ENCODE assay signal across 19 cellular contexts in genomic region chr3:17442332-17443049, GRCh38.
DNase-seq lines count a peak whose midpoint lies in the region; ATAC-seq and TF ChIP-seq lines count a peak whose summit lies in the region.
"Had no signal": no experiment of that assay in that cellular context is flagged by ENCODE, and none has a peak within 500 bp of the region (broad histone marks: within the 10 kb centered on the region; RNA-seq: fewer than 3 reads in every experiment).

No MANE protein-coding gene starts in this region.

- 83 to 95% methylated on average over 3 of the region's 3 CpGs for WGBS in GM23248 (ENCODE audit: low coverage in 1 of 2, low lambda C conversion rate in 2 of 2, missing lambda C conversion rate in 2 of 2), 2 experiments
- WGBS in lower leg skin, 2 donors = 82 to 87% methylated on average over 3 of the region's 3 CpGs

- H3K27me3 Mint-ChIP-seq in WTC11 (ENCODE audit: low read depth) = no peaks in the 10 kb centered on the region
- H3K27me3 Mint-ChIP-seq: CD4-positive, CD25-positive, alpha-beta regulatory T cell had no signal

- in situ Hi-C loops in GM23248 (cut with MboI) = no loop called here

- TF ChIP-seq CTCF in WTC11 (IDR thresholded peaks at IDR 0.05) (no peak), fibroblast of the aortic adventitia (IDR thresholded peaks at IDR 0.05; ENCODE audit: insufficient read depth, low read length) (no peak), osteoblast (IDR thresholded peaks at IDR 0.05; ENCODE audit: extremely low read depth, low read depth, low read length) (no peak), lower leg skin (IDR thresholded peaks at IDR 0.05) (no peak)

- H3K4me3 ChIP-seq in GM23248 (no peak overlapping the region), fibroblast of the aortic adventitia (ENCODE audit: low read depth, low read length) (no peak overlapping the region), osteoblast (ENCODE audit: insufficient read depth, low read length) (no peak overlapping the region), lower leg skin (ENCODE audit: low read depth, poor library complexity, severe bottlenecking) (no peak overlapping the region)

- H3K36me3 Mint-ChIP-seq in WTC11 = peaks cover 6% of the 10 kb centered on the region

- no peak for ATAC-seq in WTC11
- ATAC-seq: esophagus mucosa, natural killer cell had no signal

- H3K9me3 ChIP-seq in GM23248 (ENCODE audit: low read depth) (no peaks in the 10 kb centered on the region), osteoblast (ENCODE audit: low read depth, low read length) (no peaks in the 10 kb centered on the region)

- no peak overlapping the region for H3K27ac Mint-ChIP-seq in WTC11
- H3K27ac Mint-ChIP-seq: CD4-positive, CD25-positive, alpha-beta regulatory T cell; natural killer cell had no signal

- H3K27ac ChIP-seq in GM23248 = no peak overlapping the region
- H3K27ac ChIP-seq in osteoblast (ENCODE audit: low read depth, low read length) = no peak overlapping the region
- H3K27ac ChIP-seq: parathyroid adenoma had no signal

- CTCF ChIA-PET in WTC11 (lab: Charles Lee) = no interaction called here

- H2AFZ ChIP-seq in GM23248 = no peak overlapping the region
- H2AFZ ChIP-seq in osteoblast (ENCODE audit: low read length) = peak overlapping the region; percentile 52
- H2AFZ ChIP-seq: parathyroid adenoma had no signal

- intact Hi-C loops in lower leg skin (cut with DNase I; ENCODE audit: low total_unique reads) = no loop called here

- H3K9ac ChIP-seq in GM23248 = no peak overlapping the region
- H3K9ac ChIP-seq: parathyroid adenoma had no signal

- no peak overlapping the region for H3K4me3 Mint-ChIP-seq in WTC11
- H3K4me3 Mint-ChIP-seq: CD4-positive, CD25-positive, alpha-beta regulatory T cell; natural killer cell had no signal

- no peaks in the 10 kb centered on the region for H3F3A ChIP-seq in GM23248 (ENCODE audit: insufficient read depth)

- no peaks in the 10 kb centered on the region for H3K79me2 ChIP-seq in GM23248 (ENCODE audit: insufficient read depth)
- no peaks in the 10 kb centered on the region for H3K79me2 ChIP-seq in osteoblast (ENCODE audit: insufficient read depth, low read length)
- H3K79me2 ChIP-seq: parathyroid adenoma had no signal

- POLR2A ChIA-PET in WTC11 (lab: Charles Lee) = no interaction called here

- no peak for TF ChIP-seq POLR2A in lower leg skin (IDR thresholded peaks at IDR 0.05)

- no peaks in the 10 kb centered on the region for H4K20me1 ChIP-seq in GM23248 (ENCODE audit: insufficient read depth)
- H4K20me1 ChIP-seq in osteoblast (ENCODE audit: insufficient read depth, low read length) = no peaks in the 10 kb centered on the region

- no peaks in the 10 kb centered on the region for H3K36me3 ChIP-seq in GM23248 (ENCODE audit: low read depth)
- H3K36me3 ChIP-seq in osteoblast (ENCODE audit: insufficient read depth, low read length) = no peaks in the 10 kb centered on the region

- H3K9me2 ChIP-seq in GM23248 (ENCODE audit: insufficient read depth) = no peaks in the 10 kb centered on the region

- H3K4me1 ChIP-seq in GM23248 (ENCODE audit: insufficient read depth) (no peaks in the 10 kb centered on the region), osteoblast (ENCODE audit: insufficient read depth, low read length) (peaks cover 8% of the 10 kb centered on the region)

- peaks cover 8% of the 10 kb centered on the region for H3K9me3 Mint-ChIP-seq in WTC11
- H3K9me3 Mint-ChIP-seq: natural killer cell had no signal

- H3K27me3 ChIP-seq in GM23248 (replicated peaks; ENCODE audit: insufficient read depth) (no peaks in the 10 kb centered on the region), osteoblast (ENCODE audit: insufficient read depth, low read length) (no peaks in the 10 kb centered on the region)

- H3K4me1 Mint-ChIP-seq in WTC11 = peaks cover 7% of the 10 kb centered on the region; the same call in 1 of the 2 replicates

- DNase-seq in GM23248 = peak; percentile 32
- DNase-seq in WTC11 (ENCODE audit: low spot score) = no peak
- peak; percentile 11 for DNase-seq in fibroblast of the aortic adventitia (ENCODE audit: low read depth)
- peak; percentile 17 for DNase-seq in osteoblast (ENCODE audit: insufficient read length, low spot score, missing footprints)
- DNase-seq in AML-193 (lab: John Stamatoyannopoulos, UW) = no peak
- DNase-seq in lower leg skin (ENCODE audit: low spot score in 2 of 2) = no peak
- no peak for DNase-seq in stimulated activated naive CD4-positive, alpha-beta T cell treated with Interleukin-2 at 50 U/mL for 16 hours (lab: John Stamatoyannopoulos, UW)
- DNase-seq: activated CD4-positive, alpha-beta T cell treated with anti-CD3 and anti-CD28 coated beads for 4 hours; activated naive CD4-positive, alpha-beta T cell treated with Interleukin-2 at 50 U/mL for 16 hours; activated T-cell treated with anti-CD3 and anti-CD28 coated beads, Interleukin-2, amount 50 U/mL, for 48 hours; CD4-positive, CD25-positive, alpha-beta regulatory T cell; central memory CD4-positive, alpha-beta T cell; natural killer cell; NCI-H2081 treated with DMSO at 0.1 percent for 48 hours; NCI-H446; SHP77; T-helper 1 cell had no signal

- H3K4me2 ChIP-seq in GM23248 (ENCODE audit: unreplicated experiment) (no peak overlapping the region), osteoblast (ENCODE audit: insufficient read depth, low read length) (peak overlapping the region; percentile 26)

TF ChIP-seq in WTC11, 78 proteins besides CTCF, POLR2A, EP300 and RAD21:
- TF ChIP-seq SOX15 (CRISPR knock-in tag; IDR thresholded peaks at IDR 0.05) (no peak), PRDM15 (CRISPR knock-in tag; IDR thresholded peaks at IDR 0.05) (peak; percentile 74), FOXP1 (CRISPR knock-in tag; IDR thresholded peaks at IDR 0.05; ENCODE audit: borderline replicate concordance) (no peak)
TF ChIP-seq in WTC11: peak in this region for 1.

Comparison
In these comparisons a context has a peak if more than half of its experiments do, and no peak if none do; other contexts are left out.
1. DNase-seq: peak in GM23248 (single experiment), fibroblast of the aortic adventitia (single experiment) and osteoblast (single experiment); none in WTC11 (single experiment), AML-193 (0 of 2), lower leg skin (0 of 2) and stimulated activated naive CD4-positive, alpha-beta T cell treated with Interleukin-2 at 50 U/mL for 16 hours (single experiment).